1 cellular context compared by ENCODE assay signal in genomic region chr16:8904018-8904430, GRCh38.
TF ChIP-seq lines count a peak whose summit lies in the region.

No MANE protein-coding gene starts in this region.

TF ChIP-seq in K562, 482 proteins besides CTCF, POLR2A, EP300 and RAD21:
- TF ChIP-seq ZNF507 (tag; conservative IDR thresholded peaks at IDR 0.05), result no peak
- no peak for TF ChIP-seq ETV5 (CRISPR knock-in tag; IDR thresholded peaks at IDR 0.05; ENCODE audit: low read depth)
- TF ChIP-seq E2F5 (CRISPR knock-in tag; IDR thresholded peaks at IDR 0.05), result no peak
- TF ChIP-seq RBM22 (IDR thresholded peaks at IDR 0.05; ENCODE audit: low read depth, low read length, poor library complexity, severe bottlenecking), result peak; percentile 47
- 0 out of 2 replicates have a peak, but pooled peaks have one; percentile 20 for TF ChIP-seq POLR2G (IDR thresholded peaks at IDR 0.05; ENCODE audit: low read depth, low read length)
- no peak for TF ChIP-seq ZNF197 (CRISPR knock-in tag; IDR thresholded peaks at IDR 0.05; ENCODE audit: low read depth)
- no peak for TF ChIP-seq ZNF263 (CRISPR knock-in tag; IDR thresholded peaks at IDR 0.05; ENCODE audit: borderline replicate concordance)
- no peak for TF ChIP-seq TBP (optimal IDR thresholded peaks at IDR 0.05; ENCODE audit: low read depth, low read length)
